ENCODE assay signal across 8 cellular contexts in the genomic region with DNA sequence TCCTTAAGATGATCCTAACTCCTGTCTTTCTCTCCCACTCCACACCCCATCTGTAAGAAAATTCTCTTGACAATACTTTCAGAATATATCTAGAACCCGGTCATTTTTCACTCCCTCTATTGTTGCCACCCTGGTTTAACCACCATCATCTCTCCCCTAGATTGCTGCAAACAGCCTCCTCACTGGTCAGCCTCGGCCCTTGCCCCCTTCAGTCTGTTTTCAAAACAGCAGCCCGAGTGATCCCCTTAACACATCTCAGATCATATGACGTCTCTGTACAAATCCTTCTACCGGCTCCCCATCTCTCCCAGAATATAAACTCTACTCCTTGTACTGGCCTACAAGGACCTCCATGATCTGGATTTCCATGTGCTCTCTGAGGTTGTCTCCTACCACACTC. TPM values are rescaled to one million over a fixed set of nuclear protein-coding genes. Genes with fewer than 3 reads are reported as not detected.
"Had no signal": no experiment of that assay in that cellular context is flagged by ENCODE, and none has a peak within 500 bp of the region (broad histone marks: within the 10 kb centered on the region; RNA-seq: fewer than 3 reads in every experiment).

No MANE protein-coding gene starts in this region.

- H3K36me3 Mint-ChIP-seq: IgD-negative memory B cell had no signal

- H3K4me1 Mint-ChIP-seq: IgD-negative memory B cell had no signal

- H3K36me3 ChIP-seq: HAP-1 had no signal

- H3K27ac Mint-ChIP-seq: HFFc6, IgD-negative memory B cell had no signal

- ATAC-seq: HCT116, HepG2 had no signal

- H3K9me3 ChIP-seq: HAP-1 had no signal

- H3K4me3 Mint-ChIP-seq: HFFc6, IgD-negative memory B cell had no signal

- H3K4me3 ChIP-seq: HAP-1 had no signal

- H3K27ac ChIP-seq: HL-60 had no signal

- DNase-seq: GOT3, HFFc6 had no signal

- H3K4me1 ChIP-seq: HAP-1 had no signal

- H3K27me3 Mint-ChIP-seq: IgD-negative memory B cell had no signal

RNA-seq across cellular contexts. Expression of gene F9, which starts 35.2 kb away (rescaled TPM):
- total RNA-seq: HepG2, HFFc6, HT1080 had no signal
- polyA plus RNA-seq: HepG2, IgD-negative memory B cell had no signal
